In the genomic region with DNA sequence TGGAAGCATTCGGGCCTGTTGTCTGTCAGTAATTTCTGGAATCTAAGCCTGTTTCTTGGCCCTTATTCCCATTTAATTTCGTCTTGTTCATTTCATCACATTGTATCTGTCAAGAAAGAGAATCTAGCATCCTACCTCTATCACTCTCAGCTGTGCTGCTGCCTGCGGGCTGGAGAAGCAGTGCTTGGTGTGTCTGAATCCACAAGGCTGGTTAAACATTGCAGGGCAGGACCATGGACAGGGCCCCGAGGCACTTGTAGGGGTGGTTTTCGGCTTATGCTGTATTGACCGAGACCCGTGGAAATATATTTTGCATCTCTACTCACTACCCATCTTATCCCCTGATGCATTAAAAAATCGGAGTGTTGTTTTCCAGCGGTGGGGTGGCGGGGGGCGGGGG, we compare ENCODE assay signal across 9 cellular contexts. TPM values are rescaled to one million over a fixed set of nuclear protein-coding genes. Genes with fewer than 3 reads are reported as not detected.
DNase-seq lines count a peak whose midpoint lies in the region; ATAC-seq and TF ChIP-seq lines count a peak whose summit lies in the region.
"Had no signal": no experiment of that assay in that cellular context is flagged by ENCODE, and none has a peak within 500 bp of the region (broad histone marks: within the 10 kb centered on the region; RNA-seq: fewer than 3 reads in every experiment).

No MANE protein-coding gene starts in this region.

- H3K9me3 ChIP-seq in HCT116 (ENCODE audit: control insufficient read depth in 1 of 2, insufficient read depth in 1 of 2, low read depth in 1 of 2, low read length in 2 of 2): no peaks in the 10 kb centered on the region
- no peaks in the 10 kb centered on the region for H3K9me3 ChIP-seq in esophagus squamous epithelium
- H3K9me3 ChIP-seq: uterus had no signal

- H3K9me2 ChIP-seq in HCT116 (ENCODE audit: insufficient read depth): no peaks in the 10 kb centered on the region

- 23 to 43% methylated on average over 9 to 11 of the region's 11 CpGs for WGBS in esophagus squamous epithelium, 2 donors

- no peak overlapping the region for H3K9ac ChIP-seq in HCT116 (ENCODE audit: low read length)

- H3K4me1 ChIP-seq in HCT116 (ENCODE audit: control insufficient read depth in 1 of 2, insufficient read depth in 2 of 2, low read length in 2 of 2) (no peaks in the 10 kb centered on the region), esophagus squamous epithelium (peaks cover 11 to 34% (median 15%) of the 10 kb centered on the region in 3 donors)

- intact Hi-C loops in HCT116 (cut with micrococcal nuclease) (no loop called here), esophagus squamous epithelium (cut with DNase I) (no loop called here)

- TF ChIP-seq RAD21 in HCT116 (IDR thresholded peaks at IDR 0.05; ENCODE audit: low read depth): no peak

- H3K36me3 ChIP-seq in HCT116 (ENCODE audit: control insufficient read depth in 1 of 2, insufficient read depth in 2 of 2, low read length in 2 of 2) (no peaks in the 10 kb centered on the region), esophagus squamous epithelium (no peaks in the 10 kb centered on the region)
- H3K36me3 ChIP-seq: uterus had no signal

- TF ChIP-seq CTCF in HCT116 (IDR thresholded peaks at IDR 0.05 in 2 of 3, conservative IDR thresholded peaks at IDR 0.05 in 1 of 3; ENCODE audit: borderline replicate concordance in 1 of 3, insufficient read depth in 1 of 3, low read depth in 2 of 3, low read length in 2 of 3): no peak
- no peak for TF ChIP-seq CTCF in esophagus squamous epithelium (IDR thresholded peaks at IDR 0.05)

- RAD21 ChIA-PET in HCT116 (lab: Charles Lee; ENCODE audit: low non-redundant PET in 1 of 2, low total read pairs in 2 of 2, uncharacterized antibody in 2 of 2, unreplicated experiment in 2 of 2): no interaction called here

- H3K4me2 ChIP-seq in HCT116 (ENCODE audit: low read length): no peak overlapping the region

- H3K27ac ChIP-seq in HCT116 (ENCODE audit: low read depth, low read length) (no peak overlapping the region), esophagus squamous epithelium (no peak overlapping the region)
- H3K27ac ChIP-seq: uterus had no signal

- ATAC-seq in HCT116: no peak
- ATAC-seq in HG02973 (IDR thresholded peaks at IDR 0.05; ENCODE audit: unreplicated experiment): no peak

- no TSS peak for BruUV-seq in HCT116 (replicated peaks; lab: Mats Ljungman, UMichigan)

- DNase-seq in HCT116 (ENCODE audit: low read depth, low spot score) (no peak), T follicular helper cell (ENCODE audit: low read depth) (peak; percentile 18), dermis microvascular lymphatic vessel endothelial cell (ENCODE audit: low read depth in 2 of 2) (peak; percentile 45 to 73), mesenteric fat pad (ENCODE audit: low spot score) (peak; percentile 60), SK-N-DZ (ENCODE audit: low spot score) (no peak), esophagus squamous epithelium (lab: John Stamatoyannopoulos, UW) (no peak), NCI-H446 treated with DMSO at 0.1 percent for 48 hours (lab: John Stamatoyannopoulos, UW) (no peak)

- H3K79me2 ChIP-seq in HCT116 (ENCODE audit: insufficient read depth, low read length): no peaks in the 10 kb centered on the region

- no peak overlapping the region for H3K4me3 ChIP-seq in HCT116 (replicated peaks in 1 of 2; ENCODE audit: low read depth in 1 of 2, low read length in 2 of 2)
- no peak overlapping the region for H3K4me3 ChIP-seq in esophagus squamous epithelium
- H3K4me3 ChIP-seq: uterus had no signal

- CTCF ChIA-PET in HCT116 (lab: Charles Lee): no interaction called here

- H3K27me3 ChIP-seq in HCT116 (ENCODE audit: insufficient read depth, low read length) (no peaks in the 10 kb centered on the region), esophagus squamous epithelium (peaks cover 0 to 67% (median 6%) of the 10 kb centered on the region in 4 donors)
- H3K27me3 ChIP-seq: uterus had no signal

- H2AFZ ChIP-seq in HCT116 (ENCODE audit: low read depth, low read length, poor library complexity, severe bottlenecking): no peak overlapping the region

- H4K20me1 ChIP-seq in HCT116 (ENCODE audit: insufficient read depth): no peaks in the 10 kb centered on the region

- TF ChIP-seq POLR2A in HCT116 (IDR thresholded peaks at IDR 0.05; ENCODE audit: borderline replicate concordance, extremely low read depth, insufficient read depth, insufficient read length) (no peak), esophagus squamous epithelium (IDR thresholded peaks at IDR 0.05) (no peak)

- POLR2A ChIA-PET in HCT116 (lab: Charles Lee): no interaction called here

TF ChIP-seq in HCT116, 20 proteins besides CTCF, POLR2A, EP300 and RAD21:
- no peak for TF ChIP-seq CEBPB (IDR thresholded peaks at IDR 0.05; ENCODE audit: low read depth)
- TF ChIP-seq, protein P1, sequence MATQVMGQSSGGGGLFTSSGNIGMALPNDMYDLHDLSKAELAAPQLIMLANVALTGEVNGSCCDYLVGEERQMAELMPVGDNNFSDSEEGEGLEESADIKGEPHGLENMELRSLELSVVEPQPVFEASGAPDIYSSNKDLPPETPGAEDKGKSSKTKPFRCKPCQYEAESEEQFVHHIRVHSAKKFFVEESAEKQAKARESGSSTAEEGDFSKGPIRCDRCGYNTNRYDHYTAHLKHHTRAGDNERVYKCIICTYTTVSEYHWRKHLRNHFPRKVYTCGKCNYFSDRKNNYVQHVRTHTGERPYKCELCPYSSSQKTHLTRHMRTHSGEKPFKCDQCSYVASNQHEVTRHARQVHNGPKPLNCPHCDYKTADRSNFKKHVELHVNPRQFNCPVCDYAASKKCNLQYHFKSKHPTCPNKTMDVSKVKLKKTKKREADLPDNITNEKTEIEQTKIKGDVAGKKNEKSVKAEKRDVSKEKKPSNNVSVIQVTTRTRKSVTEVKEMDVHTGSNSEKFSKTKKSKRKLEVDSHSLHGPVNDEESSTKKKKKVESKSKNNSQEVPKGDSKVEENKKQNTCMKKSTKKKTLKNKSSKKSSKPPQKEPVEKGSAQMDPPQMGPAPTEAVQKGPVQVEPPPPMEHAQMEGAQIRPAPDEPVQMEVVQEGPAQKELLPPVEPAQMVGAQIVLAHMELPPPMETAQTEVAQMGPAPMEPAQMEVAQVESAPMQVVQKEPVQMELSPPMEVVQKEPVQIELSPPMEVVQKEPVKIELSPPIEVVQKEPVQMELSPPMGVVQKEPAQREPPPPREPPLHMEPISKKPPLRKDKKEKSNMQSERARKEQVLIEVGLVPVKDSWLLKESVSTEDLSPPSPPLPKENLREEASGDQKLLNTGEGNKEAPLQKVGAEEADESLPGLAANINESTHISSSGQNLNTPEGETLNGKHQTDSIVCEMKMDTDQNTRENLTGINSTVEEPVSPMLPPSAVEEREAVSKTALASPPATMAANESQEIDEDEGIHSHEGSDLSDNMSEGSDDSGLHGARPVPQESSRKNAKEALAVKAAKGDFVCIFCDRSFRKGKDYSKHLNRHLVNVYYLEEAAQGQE (IDR thresholded peaks at IDR 0.05; ENCODE audit: low read depth): peak; percentile 88
TF ChIP-seq in HCT116: peak in this region for 1.

RNA-seq across cellular contexts. Expression of gene RAB11FIP4, which starts 3.1 kb away (rescaled TPM):
- total RNA-seq in HCT116 (2021; ENCODE audit: unreplicated experiment) (15.1 TPM), dermis microvascular lymphatic vessel endothelial cell (under 0.01 TPM in 1 of 2 replicates, not detected in the other), mesenteric fat pad (1.8 TPM), esophagus squamous epithelium (10 to 100 TPM in 3 of 4 donors, 1 to 10 TPM in 1; 9.9 to 23.6 (median 16.1) TPM)
- 9.6 and 10.7 TPM in 2 replicates for polyA plus RNA-seq in HCT116 (2012)
- 38.5 and 40.2 TPM in 2 replicates for polyA plus RNA-seq in SK-N-DZ (2014; cell fraction: cytosol; rRNA removed)
- 24.8 and 42.1 TPM in 2 replicates for polyA plus RNA-seq in SK-N-DZ (2014; cell fraction: nucleus; rRNA removed)

Comparison
In these comparisons a context has a peak if more than half of its experiments do, and no peak if none do; other contexts are left out.
1. DNase-seq: peak in T follicular helper cell (single experiment), dermis microvascular lymphatic vessel endothelial cell (2 of 2) and mesenteric fat pad (single experiment); none in HCT116 (single experiment), SK-N-DZ (single experiment), esophagus squamous epithelium (single experiment) and NCI-H446 treated with DMSO at 0.1 percent for 48 hours (single experiment).